8 cellular contexts compared by ENCODE assay signal in genomic region chr19:4557971-4558941, GRCh38. TPM values are rescaled to one million over a fixed set of nuclear protein-coding genes. Genes with fewer than 3 reads are reported as not detected.
A peak's percentile ranks its signal among the peaks of the same experiment; 100 is the strongest.
DNase-seq lines count a peak whose midpoint lies in the region; ATAC-seq and TF ChIP-seq lines count a peak whose summit lies in the region.

No MANE protein-coding gene starts in this region.

- no peak overlapping the region for H2AFZ ChIP-seq in SU-DHL-6 (ENCODE audit: low read depth, low read length, severe bottlenecking)
- H2AFZ ChIP-seq in osteoblast (ENCODE audit: low read length) = no peak overlapping the region

- POLR2A ChIA-PET in activated naive CD8-positive, alpha-beta T cell treated with anti-CD3 and anti-CD28 coated beads, Interleukin-2, amount 10 ng/mL, durations not matched to agents 7 days and 5 days (lab: Charles Lee) = interaction anchor here (0.7 kb wide), 1 partner anchor 33 kb away, joined by 4 read pairs; no protein-coding TSS in a partner anchor

- H3K27me3 ChIP-seq in SU-DHL-6 (ENCODE audit: low read length) (no peaks in the 10 kb centered on the region), osteoblast (ENCODE audit: insufficient read depth, low read length) (no peaks in the 10 kb centered on the region)

- H3K27ac Mint-ChIP-seq in activated naive CD8-positive, alpha-beta T cell treated with anti-CD3 and anti-CD28 coated beads, Interleukin-2, amount 10 ng/mL, durations not matched to agents 7 days and 5 days = no peak overlapping the region
- no peak overlapping the region for H3K27ac Mint-ChIP-seq in activated naive CD8-positive, alpha-beta T cell treated with anti-CD3 and anti-CD28 coated beads for 36 hours
- H3K27ac Mint-ChIP-seq in effector memory CD8-positive, alpha-beta T cell = no peak overlapping the region

- no peaks in the 10 kb centered on the region for H3K36me3 Mint-ChIP-seq in activated naive CD8-positive, alpha-beta T cell treated with anti-CD3 and anti-CD28 coated beads, Interleukin-2, amount 10 ng/mL, durations not matched to agents 7 days and 5 days
- no peaks in the 10 kb centered on the region for H3K36me3 Mint-ChIP-seq in activated naive CD8-positive, alpha-beta T cell treated with anti-CD3 and anti-CD28 coated beads for 36 hours
- no peaks in the 10 kb centered on the region for H3K36me3 Mint-ChIP-seq in effector memory CD8-positive, alpha-beta T cell (ENCODE audit: insufficient read depth)

- H3K9me3 ChIP-seq in SU-DHL-6 (ENCODE audit: insufficient read depth, low read length) (no peaks in the 10 kb centered on the region), osteoblast (ENCODE audit: low read depth, low read length) (no peaks in the 10 kb centered on the region)

- H3K36me3 ChIP-seq in SU-DHL-6 (ENCODE audit: low read length) (no peaks in the 10 kb centered on the region), osteoblast (ENCODE audit: insufficient read depth, low read length) (no peaks in the 10 kb centered on the region)

- H3K4me2 ChIP-seq in SU-DHL-6 (ENCODE audit: low read depth, low read length, poor library complexity, severe bottlenecking) (no peak overlapping the region), osteoblast (ENCODE audit: insufficient read depth, low read length) (no peak overlapping the region)

- DNase-seq in activated naive CD8-positive, alpha-beta T cell treated with anti-CD3 and anti-CD28 coated beads, Interleukin-2, amount 10 ng/mL, durations not matched to agents 7 days and 5 days = peak; percentile 58
- no peak for DNase-seq in activated naive CD8-positive, alpha-beta T cell treated with anti-CD3 and anti-CD28 coated beads for 36 hours
- DNase-seq in effector memory CD8-positive, alpha-beta T cell = peak; percentile 22 to 27 (median 26)
- DNase-seq in osteoblast (ENCODE audit: insufficient read length, low spot score, missing footprints) (peak; percentile 96), HK-2 (ENCODE audit: unreplicated experiment) (no peak)

- H3K9me2 ChIP-seq in SU-DHL-6 (replicated peaks; ENCODE audit: insufficient read depth, low read length) = no peaks in the 10 kb centered on the region

- H4K20me1 ChIP-seq in SU-DHL-6 (ENCODE audit: low read depth, low read length) (no peaks in the 10 kb centered on the region), osteoblast (ENCODE audit: insufficient read depth, low read length) (no peaks in the 10 kb centered on the region)

- H3K9ac ChIP-seq in SU-DHL-6 (ENCODE audit: low read length) = no peak overlapping the region

- H3K27me3 Mint-ChIP-seq in activated naive CD8-positive, alpha-beta T cell treated with anti-CD3 and anti-CD28 coated beads, Interleukin-2, amount 10 ng/mL, durations not matched to agents 7 days and 5 days = peaks cover 1% of the 10 kb centered on the region
- peaks cover 4% of the 10 kb centered on the region for H3K27me3 Mint-ChIP-seq in activated naive CD8-positive, alpha-beta T cell treated with anti-CD3 and anti-CD28 coated beads for 36 hours
- H3K27me3 Mint-ChIP-seq in effector memory CD8-positive, alpha-beta T cell = peaks cover 0 to 5% of the 10 kb centered on the region in 2 donors

- TF ChIP-seq CTCF in SU-DHL-6 (IDR thresholded peaks at IDR 0.05; ENCODE audit: insufficient read depth, low read length, poor library complexity, severe bottlenecking) (peak; percentile 72), osteoblast (IDR thresholded peaks at IDR 0.05; ENCODE audit: extremely low read depth, low read depth, low read length) (peak; percentile 84)

- no peak overlapping the region for H3K4me3 Mint-ChIP-seq in activated naive CD8-positive, alpha-beta T cell treated with anti-CD3 and anti-CD28 coated beads, Interleukin-2, amount 10 ng/mL, durations not matched to agents 7 days and 5 days
- no peak overlapping the region for H3K4me3 Mint-ChIP-seq in activated naive CD8-positive, alpha-beta T cell treated with anti-CD3 and anti-CD28 coated beads for 36 hours
- H3K4me3 Mint-ChIP-seq in effector memory CD8-positive, alpha-beta T cell = no peak overlapping the region

- ATAC-seq in activated naive CD8-positive, alpha-beta T cell treated with anti-CD3 and anti-CD28 coated beads, Interleukin-2, amount 10 ng/mL, durations not matched to agents 7 days and 5 days (ENCODE audit: low read depth) = no peak
- ATAC-seq in effector memory CD8-positive, alpha-beta T cell (replicated peaks) = no peak
- ATAC-seq in HG03025 (IDR thresholded peaks at IDR 0.05; ENCODE audit: low FRiP score, unreplicated experiment) (no peak), HG03571 (IDR thresholded peaks at IDR 0.05; ENCODE audit: unreplicated experiment) (no peak)

- H3K4me1 ChIP-seq in osteoblast (ENCODE audit: insufficient read depth, low read length) = no peaks in the 10 kb centered on the region

- H3K27ac ChIP-seq in SU-DHL-6 (ENCODE audit: low read depth, low read length) = no peak overlapping the region
- H3K27ac ChIP-seq in osteoblast (ENCODE audit: low read depth, low read length) = no peak overlapping the region

- no peaks in the 10 kb centered on the region for H3F3A ChIP-seq in SU-DHL-6 (ENCODE audit: insufficient read depth)

- H3K4me1 Mint-ChIP-seq in activated naive CD8-positive, alpha-beta T cell treated with anti-CD3 and anti-CD28 coated beads, Interleukin-2, amount 10 ng/mL, durations not matched to agents 7 days and 5 days = no peaks in the 10 kb centered on the region
- H3K4me1 Mint-ChIP-seq in activated naive CD8-positive, alpha-beta T cell treated with anti-CD3 and anti-CD28 coated beads for 36 hours = no peaks in the 10 kb centered on the region
- no peaks in the 10 kb centered on the region for H3K4me1 Mint-ChIP-seq in effector memory CD8-positive, alpha-beta T cell (ENCODE audit: low read depth in 2 of 2)

- H3K79me2 ChIP-seq in SU-DHL-6 (ENCODE audit: insufficient read depth, low read length) (no peaks in the 10 kb centered on the region), osteoblast (ENCODE audit: insufficient read depth, low read length) (no peaks in the 10 kb centered on the region)

- H3K9me3 Mint-ChIP-seq in activated naive CD8-positive, alpha-beta T cell treated with anti-CD3 and anti-CD28 coated beads, Interleukin-2, amount 10 ng/mL, durations not matched to agents 7 days and 5 days = no peaks in the 10 kb centered on the region
- no peaks in the 10 kb centered on the region for H3K9me3 Mint-ChIP-seq in activated naive CD8-positive, alpha-beta T cell treated with anti-CD3 and anti-CD28 coated beads for 36 hours
- H3K9me3 Mint-ChIP-seq in effector memory CD8-positive, alpha-beta T cell = peaks cover 0 to 2% of the 10 kb centered on the region in 2 donors

- H3K4me3 ChIP-seq in SU-DHL-6 (ENCODE audit: insufficient read depth, low read length, poor library complexity, severe bottlenecking) (no peak overlapping the region), osteoblast (ENCODE audit: insufficient read depth, low read length) (no peak overlapping the region)

RNA-seq across cellular contexts. Expression of gene SEMA6B, which starts 1.2 kb away (rescaled TPM):
- total RNA-seq in activated naive CD8-positive, alpha-beta T cell treated with anti-CD3 and anti-CD28 coated beads, Interleukin-2, amount 10 ng/mL, durations not matched to agents 7 days and 5 days = 1 to 10 TPM in 1 of 2 experiments, under 1 TPM in 1; 1.00 to 1.3 TPM
- total RNA-seq in activated naive CD8-positive, alpha-beta T cell treated with anti-CD3 and anti-CD28 coated beads for 36 hours = not detected
- total RNA-seq in osteoblast = 0.29 and 0.36 TPM in 2 replicates

RNA-seq across cellular contexts. Expression of gene LRG1, which starts 18.4 kb away (rescaled TPM):
- total RNA-seq in activated naive CD8-positive, alpha-beta T cell treated with anti-CD3 and anti-CD28 coated beads, Interleukin-2, amount 10 ng/mL, durations not matched to agents 7 days and 5 days = not detected
- total RNA-seq in activated naive CD8-positive, alpha-beta T cell treated with anti-CD3 and anti-CD28 coated beads for 36 hours = under 1 TPM; 0.19 to 0.38 TPM
- not detected in 2 replicates for total RNA-seq in osteoblast

RNA-seq across cellular contexts. Expression of gene PLIN5, which starts 23.2 kb away (rescaled TPM):
- 1 to 10 TPM in 1 of 2 experiments, under 1 TPM in 1; 0.37 to 1.1 TPM for total RNA-seq in activated naive CD8-positive, alpha-beta T cell treated with anti-CD3 and anti-CD28 coated beads, Interleukin-2, amount 10 ng/mL, durations not matched to agents 7 days and 5 days
- under 1 TPM; 0.32 to 0.56 TPM for total RNA-seq in activated naive CD8-positive, alpha-beta T cell treated with anti-CD3 and anti-CD28 coated beads for 36 hours
- 0.36 TPM in 1 of 2 replicates, not detected in the other for total RNA-seq in osteoblast

RNA-seq across cellular contexts. Expression of gene PLIN4, which starts 40.0 kb away (rescaled TPM):
- under 1 TPM; 0.06 to 0.11 TPM for total RNA-seq in activated naive CD8-positive, alpha-beta T cell treated with anti-CD3 and anti-CD28 coated beads, Interleukin-2, amount 10 ng/mL, durations not matched to agents 7 days and 5 days
- total RNA-seq in activated naive CD8-positive, alpha-beta T cell treated with anti-CD3 and anti-CD28 coated beads for 36 hours = not detected
- total RNA-seq in osteoblast = under 0.01 TPM in 2 replicates

Comparison
In these comparisons a context has a peak if more than half of its experiments do, and no peak if none do; other contexts are left out.
1. DNase-seq: peak in activated naive CD8-positive, alpha-beta T cell treated with anti-CD3 and anti-CD28 coated beads, Interleukin-2, amount 10 ng/mL, durations not matched to agents 7 days and 5 days (single experiment), effector memory CD8-positive, alpha-beta T cell (3 of 3) and osteoblast (single experiment); none in activated naive CD8-positive, alpha-beta T cell treated with anti-CD3 and anti-CD28 coated beads for 36 hours (single experiment) and HK-2 (single experiment).